8 cellular contexts compared by ENCODE assay signal in the genomic region with DNA sequence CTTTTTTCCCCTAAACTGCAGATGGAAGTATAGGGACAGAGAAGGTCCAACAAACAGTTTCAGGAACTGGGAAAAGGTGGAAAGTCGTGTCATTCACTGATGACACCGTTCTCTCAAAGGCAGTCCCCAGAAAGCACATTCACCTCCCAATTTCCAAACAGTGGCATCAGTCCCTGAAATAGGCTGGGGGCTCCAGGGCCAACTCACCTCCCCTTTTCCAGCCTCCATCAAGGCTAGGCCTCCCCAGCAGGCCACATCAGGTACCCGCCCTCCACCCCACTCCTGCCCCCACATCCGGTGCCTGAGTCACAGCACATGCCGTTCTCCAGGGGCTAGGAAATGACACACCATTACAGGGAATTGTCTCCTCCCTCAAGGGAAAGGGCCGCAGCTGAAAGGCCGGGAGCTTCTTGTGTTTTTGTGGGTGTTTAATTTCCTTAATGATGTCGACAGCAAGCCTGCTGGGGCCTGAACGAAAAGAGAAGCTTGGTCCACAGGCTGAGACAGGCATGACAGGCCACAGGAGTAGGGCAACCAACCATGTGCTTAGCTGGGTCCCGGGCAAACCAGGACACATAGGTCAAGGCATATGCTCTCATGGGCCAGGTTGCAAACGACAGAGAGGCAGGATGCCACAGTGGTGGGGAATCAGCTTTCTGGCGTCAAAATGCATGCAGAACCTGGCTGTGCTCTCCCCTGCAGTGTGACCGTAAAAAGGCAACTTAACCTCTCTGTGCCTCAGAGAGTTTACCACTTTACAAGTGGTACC. TPM values are rescaled to one million over a fixed set of nuclear protein-coding genes. Genes with fewer than 3 reads are reported as not detected.
DNase-seq lines count a peak whose midpoint lies in the region; ATAC-seq lines count a peak whose summit lies in the region.

No MANE protein-coding gene starts in this region.

- peak overlapping the region; percentile 16 to 73 (median 38) for H3K4me3 Mint-ChIP-seq in naive thymus-derived CD8-positive, alpha-beta T cell
- no peak overlapping the region for H3K4me3 Mint-ChIP-seq in stimulated activated memory B cell treated with anti-CD40 and anti-IgM and Interleukin-4, amounts not matched to agents 10 μg/mL and 1 μg/mL and 100 μg/mL, for 72 hours

- in situ Hi-C loops in G401 (cut with HindIII; ENCODE audit: low sequenced_read_pairs) = no loop called here

- POLR2A ChIA-PET in naive thymus-derived CD8-positive, alpha-beta T cell (lab: Charles Lee) = interaction anchor here (1.2 to 2.6 kb wide), 4 partner anchors 10 to 66 kb away, joined by 4 to 13 read pairs (median 5); partner anchors contain the start of gene ZMYND8

- H3K4me1 Mint-ChIP-seq in naive thymus-derived CD8-positive, alpha-beta T cell = peaks cover 31 to 89% (median 77%) of the 10 kb centered on the region in 4 donors
- H3K4me1 Mint-ChIP-seq in stimulated activated memory B cell treated with anti-CD40 and anti-IgM and Interleukin-4, amounts not matched to agents 10 μg/mL and 1 μg/mL and 100 μg/mL, for 72 hours = peaks cover 72% of the 10 kb centered on the region

- DNase-seq in G401 (ENCODE audit: low spot score) (peak; percentile 46), NOMO-1 treated with dmso at 0.1 percent for 144 hours (lab: John Stamatoyannopoulos, UW; ENCODE audit: unreplicated experiment) (peak; percentile 14), activated T-cell treated with anti-CD3 and anti-CD28 coated beads for 4 hours (peak; percentile 55), NCI-H146 (lab: John Stamatoyannopoulos, UW) (no peak)
- peak in 8 of 10 donors; percentile 3 to 66 (median 16) for DNase-seq in naive thymus-derived CD8-positive, alpha-beta T cell

- H3K36me3 Mint-ChIP-seq in naive thymus-derived CD8-positive, alpha-beta T cell = peaks cover 0 to 13% (median 0%) of the 10 kb centered on the region in 3 donors
- H3K36me3 Mint-ChIP-seq in stimulated activated memory B cell treated with anti-CD40 and anti-IgM and Interleukin-4, amounts not matched to agents 10 μg/mL and 1 μg/mL and 100 μg/mL, for 72 hours = peaks cover 21% of the 10 kb centered on the region

- H3K27ac Mint-ChIP-seq in naive thymus-derived CD8-positive, alpha-beta T cell = peak overlapping the region; percentile 71 to 91 (median 88)
- peak overlapping the region; percentile 74 for H3K27ac Mint-ChIP-seq in stimulated activated memory B cell treated with anti-CD40 and anti-IgM and Interleukin-4, amounts not matched to agents 10 μg/mL and 1 μg/mL and 100 μg/mL, for 72 hours

- H3K27me3 Mint-ChIP-seq in naive thymus-derived CD8-positive, alpha-beta T cell = no peaks in the 10 kb centered on the region
- no peaks in the 10 kb centered on the region for H3K27me3 Mint-ChIP-seq in stimulated activated memory B cell treated with anti-CD40 and anti-IgM and Interleukin-4, amounts not matched to agents 10 μg/mL and 1 μg/mL and 100 μg/mL, for 72 hours

- ATAC-seq in esophagus mucosa (peak; percentile 88), GM19035 (IDR thresholded peaks at IDR 0.05; ENCODE audit: unreplicated experiment) (no peak)
- ATAC-seq in naive thymus-derived CD8-positive, alpha-beta T cell = peak; percentile 56 to 62
- peak; percentile 55 for ATAC-seq in stimulated activated memory B cell treated with anti-CD40 and anti-IgM and Interleukin-4, amounts not matched to agents 10 μg/mL and 1 μg/mL and 100 μg/mL, for 72 hours

- no peaks in the 10 kb centered on the region for H3K9me3 Mint-ChIP-seq in naive thymus-derived CD8-positive, alpha-beta T cell
- no peaks in the 10 kb centered on the region for H3K9me3 Mint-ChIP-seq in stimulated activated memory B cell treated with anti-CD40 and anti-IgM and Interleukin-4, amounts not matched to agents 10 μg/mL and 1 μg/mL and 100 μg/mL, for 72 hours

RNA-seq across cellular contexts. Expression of gene ZMYND8, which starts 39.2 kb away (rescaled TPM):
- 21.5 and 24.7 TPM in 2 replicates for total RNA-seq in G401 (2014; rRNA removed; shearing (Covaris generic))
- total RNA-seq in esophagus mucosa = 27.4 TPM
- total RNA-seq in naive thymus-derived CD8-positive, alpha-beta T cell = 10 to 100 TPM; 61.8 to 67.8 TPM
- polyA plus RNA-seq in naive thymus-derived CD8-positive, alpha-beta T cell = 10 to 100 TPM in 2 of 3 donors, 1 to 10 TPM in 1; 8.9 to 20.4 (median 13.5) TPM
